In genomic region chr3:117997201-117998049, GRCh38 we compare ENCODE assay signal across 8 cellular contexts.
DNase-seq lines count a peak whose midpoint lies in the region; ATAC-seq lines count a peak whose summit lies in the region.

No MANE protein-coding gene starts in this region.

- DNase-seq in DMS 273 treated with DMSO at 0.1 percent for 48 hours (lab: John Stamatoyannopoulos, UW) (peak; percentile 73), NCI-H510A treated with DMSO at 0.1 percent for 48 hours (lab: John Stamatoyannopoulos, UW) (peak; percentile 84), fibroblast of peridontal ligament (ENCODE audit: extremely low read depth) (peak; percentile 90)
- DNase-seq in activated CD8-positive, alpha-beta memory T cell treated with anti-CD3 and anti-CD28 coated beads, Interleukin-2, amount 50 U/mL, for 48 hours = peak; percentile 77

- peaks cover 0 to 6% of the 10 kb centered on the region in 2 donors for H3K4me1 ChIP-seq in muscle layer of duodenum (ENCODE audit: control insufficient read depth in 1 of 2, insufficient read depth in 2 of 2, low read length in 2 of 2)
- peaks cover 0 to 18% (median 12%) of the 10 kb centered on the region in 5 donors for H3K4me1 ChIP-seq in subcutaneous abdominal adipose tissue (ENCODE audit: control insufficient read depth in 5 of 5, insufficient read depth in 5 of 5, low read length in 5 of 5)

- H3K36me3 ChIP-seq in muscle layer of duodenum (ENCODE audit: control insufficient read depth in 1 of 2, insufficient read depth in 2 of 2, low read length in 2 of 2) (no peaks in the 10 kb centered on the region), subcutaneous abdominal adipose tissue (ENCODE audit: control insufficient read depth in 5 of 5, insufficient read depth in 5 of 5, low read length in 5 of 5) (no peaks in the 10 kb centered on the region)

- H3K9ac ChIP-seq in subcutaneous abdominal adipose tissue (ENCODE audit: low read length in 5 of 5) = peak overlapping the region in 1 of 5 donors; percentile 66

- ATAC-seq in GM21360 (IDR thresholded peaks at IDR 0.05; ENCODE audit: unreplicated experiment) (peak; percentile 97), HG03565 (IDR thresholded peaks at IDR 0.05; ENCODE audit: unreplicated experiment) (peak; percentile 97)

- H3K4me3 ChIP-seq in muscle layer of duodenum (ENCODE audit: low read depth in 1 of 2, low read length in 2 of 2) (peak overlapping the region; percentile 69 to 84), subcutaneous abdominal adipose tissue (ENCODE audit: low read depth in 1 of 5, low read length in 5 of 5) (peak overlapping the region; percentile 53 to 73 (median 68))

- no peaks in the 10 kb centered on the region for H3K27me3 ChIP-seq in muscle layer of duodenum (ENCODE audit: low read depth, low read length)
- peaks cover 8 to 25% (median 20%) of the 10 kb centered on the region in 5 donors for H3K27me3 ChIP-seq in subcutaneous abdominal adipose tissue (ENCODE audit: control insufficient read depth in 5 of 5, insufficient read depth in 4 of 5, low read length in 5 of 5)

- H3K27ac ChIP-seq in muscle layer of duodenum (ENCODE audit: low read length) (no peak overlapping the region), subcutaneous abdominal adipose tissue (ENCODE audit: low read depth, low read length) (no peak overlapping the region)

- H3K9me3 ChIP-seq in muscle layer of duodenum (ENCODE audit: control insufficient read depth in 1 of 2, low read length in 2 of 2) (no peaks in the 10 kb centered on the region), subcutaneous abdominal adipose tissue (ENCODE audit: control insufficient read depth in 5 of 5, low read length in 5 of 5) (no peaks in the 10 kb centered on the region)
